13 cellular contexts compared by ENCODE assay signal in genomic region chr11:42043312-42043711, GRCh38.
"Had no signal": no experiment of that assay in that cellular context is flagged by ENCODE, and none has a peak within 500 bp of the region (broad histone marks: within the 10 kb centered on the region; RNA-seq: fewer than 3 reads in every experiment).

No MANE protein-coding gene starts in this region.

- H3K27ac ChIP-seq: dorsolateral prefrontal cortex, tibial artery, vagina had no signal

- H3K36me3 ChIP-seq: tibial artery, vagina had no signal

- H3K4me1 Mint-ChIP-seq: activated naive CD8-positive, alpha-beta T cell treated with anti-CD3 and anti-CD28 coated beads, Interleukin-2, amount 10 ng/mL, durations not matched to agents 7 days and 5 days; naive thymus-derived CD4-positive, alpha-beta T cell; stimulated activated effector memory CD8-positive, alpha-beta T cell treated with anti-CD3 and anti-CD28 coated beads, Interleukin-12 subunit alpha, Interleukin-12 subunit beta, amount 100 ng/mL, for 72 hours had no signal

- H3K27me3 ChIP-seq: dorsolateral prefrontal cortex, tibial artery, vagina had no signal

- H3K4me1 ChIP-seq: tibial artery, vagina had no signal

- H3K27me3 Mint-ChIP-seq: activated naive CD8-positive, alpha-beta T cell treated with anti-CD3 and anti-CD28 coated beads, Interleukin-2, amount 10 ng/mL, durations not matched to agents 7 days and 5 days; naive thymus-derived CD4-positive, alpha-beta T cell had no signal

- H3K36me3 Mint-ChIP-seq: activated naive CD8-positive, alpha-beta T cell treated with anti-CD3 and anti-CD28 coated beads, Interleukin-2, amount 10 ng/mL, durations not matched to agents 7 days and 5 days; naive thymus-derived CD4-positive, alpha-beta T cell; stimulated activated effector memory CD8-positive, alpha-beta T cell treated with anti-CD3 and anti-CD28 coated beads, Interleukin-12 subunit alpha, Interleukin-12 subunit beta, amount 100 ng/mL, for 72 hours had no signal

- DNase-seq: activated naive CD8-positive, alpha-beta T cell treated with anti-CD3 and anti-CD28 coated beads, Interleukin-2, amount 10 ng/mL, durations not matched to agents 7 days and 5 days; dorsolateral prefrontal cortex; endodermal cell; foreskin melanocyte; mucosa of descending colon; naive thymus-derived CD4-positive, alpha-beta T cell; retina; tibial artery had no signal

- H3K4me3 ChIP-seq: dorsolateral prefrontal cortex, lung, mucosa of descending colon, tibial artery, vagina had no signal

- H3K4me3 Mint-ChIP-seq: activated naive CD8-positive, alpha-beta T cell treated with anti-CD3 and anti-CD28 coated beads, Interleukin-2, amount 10 ng/mL, durations not matched to agents 7 days and 5 days; activated T-helper 1 cell treated with anti-CD3 and anti-CD28 coated beads, Interleukin-12 subunit alpha, Interleukin-12 subunit beta, Interleukin-2, Interleukin-4 antibody, amounts not matched to agents 30 ng/mL and 10 ng/mL and 1 ng/mL, durations not matched to agents 14 hours and 24 hours and 36 hours; endodermal cell; naive thymus-derived CD4-positive, alpha-beta T cell; stimulated activated effector memory CD8-positive, alpha-beta T cell treated with anti-CD3 and anti-CD28 coated beads, Interleukin-12 subunit alpha, Interleukin-12 subunit beta, amount 100 ng/mL, for 72 hours; T-helper 2 cell treated with Interferon-gamma antibody and Interleukin-4, amounts not matched to agents 5 μg/mL and 100 μg/mL, for 36 hours had no signal

- H3K27ac Mint-ChIP-seq: activated naive CD8-positive, alpha-beta T cell treated with anti-CD3 and anti-CD28 coated beads, Interleukin-2, amount 10 ng/mL, durations not matched to agents 7 days and 5 days; activated T-helper 1 cell treated with anti-CD3 and anti-CD28 coated beads, Interleukin-12 subunit alpha, Interleukin-12 subunit beta, Interleukin-2, Interleukin-4 antibody, amounts not matched to agents 30 ng/mL and 10 ng/mL and 1 ng/mL, durations not matched to agents 14 hours and 24 hours and 36 hours; endodermal cell; naive thymus-derived CD4-positive, alpha-beta T cell; stimulated activated effector memory CD8-positive, alpha-beta T cell treated with anti-CD3 and anti-CD28 coated beads, Interleukin-12 subunit alpha, Interleukin-12 subunit beta, amount 100 ng/mL, for 72 hours; T-helper 2 cell treated with Interferon-gamma antibody and Interleukin-4, amounts not matched to agents 5 μg/mL and 100 μg/mL, for 36 hours had no signal

- H3K9me3 ChIP-seq: tibial artery, vagina had no signal
